ENCODE assay signal across 8 cellular contexts in the genomic region with DNA sequence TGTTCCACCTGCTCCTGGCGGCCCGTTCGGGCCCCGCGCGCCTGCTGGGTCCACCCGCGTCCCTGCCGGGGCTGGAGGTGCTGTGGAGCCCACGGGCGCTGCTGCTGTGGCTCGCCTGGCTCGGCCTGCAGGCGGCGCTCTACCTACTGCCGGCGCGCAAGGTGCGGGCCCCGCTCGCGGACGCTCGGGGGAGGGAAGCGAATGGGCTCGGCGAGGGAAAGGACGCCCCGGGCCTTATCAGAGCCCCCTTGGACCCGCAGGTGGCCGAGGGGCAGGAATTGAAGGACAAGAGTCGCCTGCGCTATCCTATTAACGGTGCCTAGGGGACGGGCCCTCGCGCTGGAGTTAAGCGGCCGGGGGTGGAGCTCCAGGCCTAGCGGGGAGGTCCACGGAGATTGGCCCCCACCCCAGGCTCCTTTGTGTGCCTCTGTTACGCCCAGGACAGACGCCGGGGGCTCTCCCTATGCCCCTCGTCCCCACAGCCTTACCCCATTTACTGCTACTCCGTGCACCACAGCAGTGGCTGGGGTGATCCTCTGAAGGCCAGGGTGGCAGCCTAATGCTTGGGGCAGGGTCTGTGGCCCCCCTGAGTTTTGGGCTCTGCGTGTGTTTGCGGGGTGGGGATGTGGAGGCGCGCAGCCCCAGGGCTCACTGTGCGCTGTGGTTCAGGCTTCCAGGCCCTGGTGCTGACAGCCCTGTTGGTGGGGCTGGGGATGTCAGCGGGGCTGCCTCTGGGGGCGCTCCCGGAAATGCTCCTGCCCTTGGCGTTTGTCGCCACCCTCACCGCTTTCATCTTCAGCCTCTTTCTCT. TPM values are rescaled to one million over a fixed set of nuclear protein-coding genes. Genes with fewer than 3 reads are reported as not detected.
DNase-seq lines count a peak whose midpoint lies in the region; ATAC-seq and TF ChIP-seq lines count a peak whose summit lies in the region.

No MANE protein-coding gene starts in this region.

- no peaks in the 10 kb centered on the region for H3K27me3 ChIP-seq in BE2C

- H3K4me3 ChIP-seq in BE2C (ENCODE audit: low read depth, low read length): peak overlapping the region; percentile 69

- peaks cover 10% of the 10 kb centered on the region for H3K36me3 ChIP-seq in BE2C

- peak; percentile 65 for DNase-seq in BE2C
- DNase-seq in NCI-H146 treated with DMSO at 0.1 percent for 48 hours (lab: John Stamatoyannopoulos, UW; ENCODE audit: unreplicated experiment): peak; percentile 57
- peak; percentile 78 for DNase-seq in activated CD4-positive, alpha-beta T cell treated with anti-CD3 and anti-CD28 coated beads, Interleukin-2, amount 50 U/mL, for 1 hour
- peak; percentile 70 for DNase-seq in effector CD4-positive, alpha-beta T cell
- peak; percentile 46 for DNase-seq in midbrain (lab: John Stamatoyannopoulos, UW)
- DNase-seq in stimulated activated CD8-positive, alpha-beta memory T cell treated with anti-CD3 and anti-CD28 coated beads, Interleukin-7, amount 100 ng/mL, for 1 hour (ENCODE audit: low read depth in 2 of 2): peak; percentile 49 to 52

- ATAC-seq in GM19035 (IDR thresholded peaks at IDR 0.05; ENCODE audit: unreplicated experiment): peak; percentile 29
- no peak for ATAC-seq in GM19397 (IDR thresholded peaks at IDR 0.05; ENCODE audit: unreplicated experiment)

- H3K9me3 ChIP-seq in BE2C: no peaks in the 10 kb centered on the region

- peak; percentile 56 for TF ChIP-seq CTCF in BE2C (IDR thresholded peaks at IDR 0.05; ENCODE audit: low read depth, low read length)

- H3K4me1 ChIP-seq in BE2C: peaks cover 5% of the 10 kb centered on the region

RNA-seq across cellular contexts. Expression of gene TM7SF2, which starts 1.1 kb away (rescaled TPM):
- polyA plus RNA-seq in BE2C (2012; ENCODE audit: insufficient read depth, insufficient read length, low read depth): 22.5 TPM

RNA-seq across cellular contexts. Expression of gene ZNHIT2, which starts 4.7 kb away (rescaled TPM):
- polyA plus RNA-seq in BE2C (2012; ENCODE audit: insufficient read depth, insufficient read length, low read depth): 201 TPM

RNA-seq across cellular contexts. Expression of gene FAU, which starts 9.2 kb away (rescaled TPM):
- 1,521 TPM for polyA plus RNA-seq in BE2C (2012; ENCODE audit: insufficient read depth, insufficient read length, low read depth)

RNA-seq across cellular contexts. Expression of gene MRPL49, which starts 9.4 kb away (rescaled TPM):
- polyA plus RNA-seq in BE2C (2012; ENCODE audit: insufficient read depth, insufficient read length, low read depth): 53.6 TPM

RNA-seq across cellular contexts. Expression of gene VPS51, which starts 16.7 kb away (rescaled TPM):
- polyA plus RNA-seq in BE2C (2012; ENCODE audit: insufficient read depth, insufficient read length, low read depth): 193 TPM
